ENCODE assay signal across 21 cellular contexts in the genomic region with DNA sequence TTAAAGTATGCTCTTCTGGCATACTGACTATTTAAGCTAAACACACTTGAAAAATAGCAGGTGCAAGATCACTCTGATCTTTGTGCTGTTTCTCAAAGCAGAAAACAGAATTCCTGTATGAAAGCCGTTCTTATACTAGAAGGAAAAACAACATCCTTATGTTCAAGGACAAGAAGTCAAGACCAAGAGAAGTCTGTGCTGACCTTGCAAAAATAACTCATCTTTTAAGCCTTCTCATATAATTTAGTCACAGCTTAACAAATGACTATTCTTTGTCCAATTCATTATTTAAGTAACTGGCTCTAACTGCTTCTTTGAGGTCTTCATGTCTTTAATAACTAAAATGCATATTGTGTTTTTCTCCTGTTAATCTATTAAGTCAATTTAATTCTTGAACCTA.
A peak's percentile ranks its signal among the peaks of the same experiment; 100 is the strongest.
DNase-seq lines count a peak whose midpoint lies in the region; ATAC-seq, FAIRE-seq and TF ChIP-seq lines count a peak whose summit lies in the region.
"Had no signal": no experiment of that assay in that cellular context is flagged by ENCODE, and none has a peak within 500 bp of the region (broad histone marks: within the 10 kb centered on the region; RNA-seq: fewer than 3 reads in every experiment).

No MANE protein-coding gene starts in this region.

- H3K4me2 ChIP-seq in HepG2 (ENCODE audit: low read depth, low read length), result no peak overlapping the region
- no peak overlapping the region for H3K4me2 ChIP-seq in IMR-90 (ENCODE audit: low read depth, low read length)
- no peak overlapping the region for H3K4me2 ChIP-seq in neural progenitor cell

- H3K36me3 ChIP-seq in HepG2 (replicated peaks in 1 of 2; ENCODE audit: control insufficient read depth in 1 of 2, insufficient read depth in 2 of 2, low read length in 2 of 2) (no peaks in the 10 kb centered on the region), right lobe of liver (no peaks in the 10 kb centered on the region), IMR-90 (ENCODE audit: control insufficient read depth, insufficient read depth, low read length) (no peaks in the 10 kb centered on the region), WERI-Rb-1 (no peaks in the 10 kb centered on the region), neural progenitor cell (no peaks in the 10 kb centered on the region)

- no peak overlapping the region for H2BK20ac ChIP-seq in IMR-90 (ENCODE audit: low read depth, low read length)

- H3K9me3 ChIP-seq in HepG2 (ENCODE audit: low read length), result no peaks in the 10 kb centered on the region
- no peaks in the 10 kb centered on the region for H3K9me3 ChIP-seq in right lobe of liver
- H3K9me3 ChIP-seq in IMR-90 (ENCODE audit: control insufficient read depth, insufficient read depth, low read length), result no peaks in the 10 kb centered on the region
- H3K9me3 ChIP-seq in WERI-Rb-1 (ENCODE audit: severe bottlenecking), result no peaks in the 10 kb centered on the region
- no peaks in the 10 kb centered on the region for H3K9me3 ChIP-seq in neural progenitor cell (ENCODE audit: low read depth)

- no peak overlapping the region for H3K4me3 ChIP-seq in HepG2 (replicated peaks in 1 of 3; ENCODE audit: insufficient read depth in 1 of 3, low read depth in 2 of 3, low read length in 3 of 3)
- no peak overlapping the region for H3K4me3 ChIP-seq in right lobe of liver
- H3K4me3 ChIP-seq in IMR-90 (ENCODE audit: insufficient read depth, low read depth, low read length), result no peak overlapping the region
- H3K4me3 ChIP-seq in WERI-Rb-1 (ENCODE audit: low read depth, low read length), result no peak overlapping the region
- no peak overlapping the region for H3K4me3 ChIP-seq in neural progenitor cell
- H3K4me3 ChIP-seq: GM23248 had no signal

- H3K4me1 Mint-ChIP-seq in neural progenitor cell, result no peaks in the 10 kb centered on the region
- H3K4me1 Mint-ChIP-seq: CD4-positive, alpha-beta memory T cell; H9 had no signal

- H2BK15ac ChIP-seq in IMR-90 (ENCODE audit: low read depth, low read length), result no peak overlapping the region

- no peak overlapping the region for H3K56ac ChIP-seq in IMR-90 (ENCODE audit: extremely low read depth, insufficient read depth, low read length)

- H4K5ac ChIP-seq in IMR-90 (ENCODE audit: low read depth, low read length), result no peak overlapping the region

- no peak overlapping the region for H3K9ac ChIP-seq in HepG2 (ENCODE audit: insufficient read depth, low read depth, low read length)
- H3K9ac ChIP-seq in IMR-90 (ENCODE audit: low read depth, low read length), result no peak overlapping the region
- no peak overlapping the region for H3K9ac ChIP-seq in neural progenitor cell
- H3K9ac ChIP-seq: GM23248 had no signal

- FAIRE-seq in HepG2 (lab: Jason Lieb, UNC), result no peak
- FAIRE-seq: G401.6, GM12892, GM19239, H1 had no signal

- no peak for TF ChIP-seq CTCF in HepG2 (CRISPR knock-in tag; IDR thresholded peaks at IDR 0.05)
- TF ChIP-seq CTCF in right lobe of liver (IDR thresholded peaks at IDR 0.05), result no peak
- no peak for TF ChIP-seq CTCF in IMR-90 (conservative IDR thresholded peaks at IDR 0.05; ENCODE audit: low read depth, low read length)
- no peak for TF ChIP-seq CTCF in WERI-Rb-1 (IDR thresholded peaks at IDR 0.05; ENCODE audit: low read depth, low read length)
- TF ChIP-seq CTCF in neural progenitor cell (IDR thresholded peaks at IDR 0.05), result no peak

- H3K4ac ChIP-seq in IMR-90 (ENCODE audit: low read depth, low read length), result no peak overlapping the region

- POLR2A ChIA-PET in HepG2 (lab: Yijun Ruan, JAX) (no interaction called here), IMR-90 (lab: Charles Lee; ENCODE audit: unreplicated experiment) (no interaction called here)

- CTCF ChIA-PET in HepG2 (lab: Yijun Ruan, JAX; ENCODE audit: low intra/inter-chr PET ratio, low total read pairs) (no interaction called here), IMR-90 (lab: Yijun Ruan, JAX) (no interaction called here)

- H2BK120ac ChIP-seq in IMR-90 (ENCODE audit: low read depth, low read length), result no peak overlapping the region

- in situ Hi-C loops in HepG2 (cut with HindIII; ENCODE audit: extremely low pct_ligation_motif_present, low pct_unique_long_range_greater_than_20kb), result no loop called here
- in situ Hi-C loops in IMR-90 (cut with MboI; ENCODE audit: low sequenced_read_pairs), result loop anchor here (25.0 kb wide), 1 partner anchor 1471 kb away; no protein-coding TSS in a partner anchor

- H4K91ac ChIP-seq in IMR-90 (ENCODE audit: insufficient read depth, low read depth, low read length), result no peak overlapping the region

- H3K4me3 Mint-ChIP-seq in neural progenitor cell, result no peak overlapping the region
- H3K4me3 Mint-ChIP-seq: CD4-positive, alpha-beta memory T cell; H9 had no signal

- no peak overlapping the region for H3K27ac Mint-ChIP-seq in neural progenitor cell
- H3K27ac Mint-ChIP-seq: CD4-positive, alpha-beta memory T cell; H9 had no signal

- dilution Hi-C loops in IMR-90 (cut with HindIII; ENCODE audit: low sequenced_read_pairs, unreplicated experiment), result no loop called here

- no peak overlapping the region for H2AK5ac ChIP-seq in IMR-90 (ENCODE audit: low read depth, low read length)

- TF ChIP-seq POLR2A in HepG2 (IDR thresholded peaks at IDR 0.05; ENCODE audit: insufficient read depth in 1 of 2, low read depth in 2 of 2, low read length in 2 of 2) (no peak), right lobe of liver (IDR thresholded peaks at IDR 0.05) (no peak), IMR-90 (IDR thresholded peaks at IDR 0.05; ENCODE audit: low read depth, low read length) (no peak), GM18505 (IDR thresholded peaks at IDR 0.05; ENCODE audit: borderline replicate concordance, extremely low read depth, insufficient read depth, insufficient read length) (no peak)

- no TSS peak for BruUV-seq in HepG2 (replicated peaks; lab: Mats Ljungman, UMichigan)
- BruUV-seq in IMR-90 (replicated peaks; lab: Mats Ljungman, UMichigan), result no TSS peak

- no peaks in the 10 kb centered on the region for H3K27me3 Mint-ChIP-seq in neural progenitor cell (ENCODE audit: insufficient read depth, low read depth)
- H3K27me3 Mint-ChIP-seq: CD4-positive, alpha-beta memory T cell had no signal

- DNase-seq in HepG2 (ENCODE audit: low spot score), result no peak
- DNase-seq in right lobe of liver, result no peak
- no peak for DNase-seq in IMR-90
- no peak for DNase-seq in WERI-Rb-1
- DNase-seq in neural progenitor cell (ENCODE audit: low spot score), result no peak
- DNase-seq: 8988T; C1 segment of cervical spinal cord; Calu3; CD4-positive, alpha-beta memory T cell; COR-L47; DMS153; DND-41; GM23248; H9 had no signal

- no peak overlapping the region for H4K8ac ChIP-seq in IMR-90 (ENCODE audit: low read depth in 2 of 2, low read length in 2 of 2)

- H2AFZ ChIP-seq in HepG2 (ENCODE audit: low read length) (no peak overlapping the region), IMR-90 (replicated peaks; ENCODE audit: low read length, poor library complexity) (no peak overlapping the region), neural progenitor cell (replicated peaks) (no peak overlapping the region)
- H2AFZ ChIP-seq: GM23248 had no signal

- no peaks in the 10 kb centered on the region for H3K79me1 ChIP-seq in IMR-90 (ENCODE audit: low read depth in 1 of 2, low read length in 2 of 2)

- H2AK9ac ChIP-seq in IMR-90 (replicated peaks; ENCODE audit: low read depth, low read length, poor library complexity), result no peak overlapping the region

- no peak overlapping the region for H3K18ac ChIP-seq in IMR-90 (ENCODE audit: low read depth, low read length)

- no peak overlapping the region for H2BK5ac ChIP-seq in IMR-90 (ENCODE audit: low read depth, low read length, poor library complexity, severe bottlenecking)

- H3K36me3 Mint-ChIP-seq in neural progenitor cell, result no peaks in the 10 kb centered on the region
- H3K36me3 Mint-ChIP-seq: CD4-positive, alpha-beta memory T cell had no signal

- no peaks in the 10 kb centered on the region for H3K9me3 Mint-ChIP-seq in neural progenitor cell
- H3K9me3 Mint-ChIP-seq: H9 had no signal

- no peak overlapping the region for H3K23ac ChIP-seq in IMR-90 (ENCODE audit: low read depth, low read length)

- 78% methylated on average over 1 of the region's 1 CpG for WGBS in HepG2 (ENCODE audit: low lambda C conversion rate)
- WGBS in right lobe of liver (ENCODE audit: insufficient coverage, low coverage, low lambda C conversion rate, missing lambda C conversion rate), result 33% methylated on average over 1 of the region's 1 CpG
- WGBS in IMR-90 (ENCODE audit: extremely low coverage in 2 of 2, insufficient read length in 1 of 2), 2 experiments, result no CpG with 5 or more reads among the region's 1 CpG

- H3K27ac ChIP-seq in HepG2 (ENCODE audit: extremely low read length, insufficient read depth, low read length) (no peak overlapping the region), right lobe of liver (no peak overlapping the region), IMR-90 (ENCODE audit: insufficient read depth, low read length) (no peak overlapping the region), WERI-Rb-1 (peak overlapping the region; percentile 48), neural progenitor cell (no peak overlapping the region)
- H3K27ac ChIP-seq: GM23248 had no signal

- H3K9me1 ChIP-seq in IMR-90 (ENCODE audit: insufficient read depth, low read length), result no peaks in the 10 kb centered on the region

- no peak for TF ChIP-seq RAD21 in HepG2 (CRISPR knock-in tag; IDR thresholded peaks at IDR 0.05)
- no peak for TF ChIP-seq RAD21 in IMR-90 (IDR thresholded peaks at IDR 0.05; ENCODE audit: low read length)

- no peaks in the 10 kb centered on the region for H3K27me3 ChIP-seq in HepG2 (ENCODE audit: control insufficient read depth in 1 of 2, insufficient read depth in 2 of 2, low read length in 2 of 2)
- no peaks in the 10 kb centered on the region for H3K27me3 ChIP-seq in right lobe of liver
- H3K27me3 ChIP-seq in IMR-90 (ENCODE audit: control insufficient read depth, insufficient read depth, low read length), result no peaks in the 10 kb centered on the region
- no peaks in the 10 kb centered on the region for H3K27me3 ChIP-seq in WERI-Rb-1 (ENCODE audit: insufficient read depth, low read depth, severe bottlenecking)
- no peaks in the 10 kb centered on the region for H3K27me3 ChIP-seq in neural progenitor cell

- intact Hi-C loops in HepG2 (cut with micrococcal nuclease; ENCODE audit: unreplicated experiment), result no loop called here
- intact Hi-C loops in right lobe of liver (cut with DNase I), result no loop called here
- intact Hi-C loops in IMR-90 (cut with micrococcal nuclease), result no loop called here

- no peaks in the 10 kb centered on the region for H3F3A ChIP-seq in neural progenitor cell (ENCODE audit: low read depth)

- H4K20me1 ChIP-seq in HepG2 (ENCODE audit: insufficient read depth, low read length), result no peaks in the 10 kb centered on the region
- H4K20me1 ChIP-seq in IMR-90 (ENCODE audit: insufficient read depth, low read length), result no peaks in the 10 kb centered on the region
- no peaks in the 10 kb centered on the region for H4K20me1 ChIP-seq in neural progenitor cell (ENCODE audit: low read depth)

- no peak for ATAC-seq in HepG2
- no peak for ATAC-seq in right lobe of liver
- no peak for ATAC-seq in IMR-90 (ENCODE audit: low read depth)
- ATAC-seq in GM18505 (IDR thresholded peaks at IDR 0.05; ENCODE audit: unreplicated experiment), result no peak
- no peak for ATAC-seq in HG03520 (IDR thresholded peaks at IDR 0.05; ENCODE audit: unreplicated experiment)
- ATAC-seq: HCT116 had no signal

- TF ChIP-seq EP300 in HepG2 (IDR thresholded peaks at IDR 0.05; ENCODE audit: low read depth in 2 of 2, low read length in 2 of 2) (no peak), HepG2 (CRISPR knock-in tag; IDR thresholded peaks at IDR 0.05; ENCODE audit: borderline replicate concordance) (no peak)

- H3K4me1 ChIP-seq in HepG2 (ENCODE audit: insufficient read depth, low read length), result no peaks in the 10 kb centered on the region
- H3K4me1 ChIP-seq in right lobe of liver, result no peaks in the 10 kb centered on the region
- H3K4me1 ChIP-seq in IMR-90 (ENCODE audit: control insufficient read depth, insufficient read depth, low read length), result no peaks in the 10 kb centered on the region
- H3K4me1 ChIP-seq in neural progenitor cell, result no peaks in the 10 kb centered on the region

- H3K79me2 ChIP-seq in HepG2 (ENCODE audit: insufficient read depth, low read length) (no peaks in the 10 kb centered on the region), neural progenitor cell (ENCODE audit: low read depth) (no peaks in the 10 kb centered on the region)

- H3K14ac ChIP-seq in IMR-90 (replicated peaks; ENCODE audit: low read depth, low read length), result no peak overlapping the region
